In the genomic region with DNA sequence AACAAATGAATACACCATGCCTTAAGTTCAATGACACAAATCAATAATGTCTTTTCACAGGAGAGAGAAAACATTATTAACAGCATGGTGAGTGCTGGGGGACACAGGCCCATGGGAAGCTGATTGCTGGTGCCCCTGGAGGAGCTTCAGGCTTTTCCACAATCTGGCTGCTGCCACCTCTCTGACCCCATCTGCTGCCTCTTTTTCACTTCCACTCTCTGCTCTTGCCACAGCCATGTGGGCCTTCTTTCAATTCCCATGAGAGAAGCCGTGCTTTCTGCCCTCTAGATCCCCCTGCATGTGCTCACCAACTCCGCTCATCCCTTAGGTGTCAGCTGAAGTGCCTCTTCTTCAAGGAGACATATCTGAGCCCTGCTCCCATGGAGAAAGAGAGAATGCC, we compare ENCODE assay signal across 26 cellular contexts. TPM values are rescaled to one million over a fixed set of nuclear protein-coding genes. Genes with fewer than 3 reads are reported as not detected.
"Had no signal": no experiment of that assay in that cellular context is flagged by ENCODE, and none has a peak within 500 bp of the region (broad histone marks: within the 10 kb centered on the region; RNA-seq: fewer than 3 reads in every experiment).

No MANE protein-coding gene starts in this region.

- H3K27ac Mint-ChIP-seq: activated CD8-positive, alpha-beta T cell treated with anti-CD3 and anti-CD28 coated beads, Interleukin-2, amount 10 ng/mL, durations not matched to agents 7 days and 5 days; activated naive CD4-positive, alpha-beta T cell treated with anti-CD3 and anti-CD28 coated beads for 36 hours; activated naive CD8-positive, alpha-beta T cell treated with anti-CD3 and anti-CD28 coated beads for 36 hours; activated T-helper 1 cell treated with anti-CD3 and anti-CD28 coated beads, Interleukin-12 subunit alpha, Interleukin-12 subunit beta, Interleukin-2, Interleukin-4 antibody, amounts not matched to agents 30 ng/mL and 10 ng/mL and 1 ng/mL, durations not matched to agents 14 hours and 24 hours and 36 hours; T-helper 1 cell treated with Interleukin-12 subunit alpha and Interleukin-12 subunit beta and Interleukin-4 antibody, amounts not matched to agents 30 μg/mL and 1 μg/mL, for 36 hours; WTC11 had no signal

- H3K4me3 ChIP-seq: cardiac muscle cell, MG63, Peyer's patch had no signal

- H3K4me3 Mint-ChIP-seq: activated CD8-positive, alpha-beta T cell treated with anti-CD3 and anti-CD28 coated beads, Interleukin-2, amount 10 ng/mL, durations not matched to agents 7 days and 5 days; activated naive CD4-positive, alpha-beta T cell treated with anti-CD3 and anti-CD28 coated beads for 36 hours; activated naive CD8-positive, alpha-beta T cell treated with anti-CD3 and anti-CD28 coated beads for 36 hours; activated T-helper 1 cell treated with anti-CD3 and anti-CD28 coated beads, Interleukin-12 subunit alpha, Interleukin-12 subunit beta, Interleukin-2, Interleukin-4 antibody, amounts not matched to agents 30 ng/mL and 10 ng/mL and 1 ng/mL, durations not matched to agents 14 hours and 24 hours and 36 hours; T-helper 1 cell treated with Interleukin-12 subunit alpha and Interleukin-12 subunit beta and Interleukin-4 antibody, amounts not matched to agents 30 μg/mL and 1 μg/mL, for 36 hours; WTC11 had no signal

- H3K36me3 Mint-ChIP-seq: activated naive CD8-positive, alpha-beta T cell treated with anti-CD3 and anti-CD28 coated beads for 36 hours; WTC11 had no signal

- H3K9me3 Mint-ChIP-seq: activated naive CD4-positive, alpha-beta T cell treated with anti-CD3 and anti-CD28 coated beads for 36 hours; activated naive CD8-positive, alpha-beta T cell treated with anti-CD3 and anti-CD28 coated beads for 36 hours; activated T-helper 1 cell treated with anti-CD3 and anti-CD28 coated beads, Interleukin-12 subunit alpha, Interleukin-12 subunit beta, Interleukin-2, Interleukin-4 antibody, amounts not matched to agents 30 ng/mL and 10 ng/mL and 1 ng/mL, durations not matched to agents 14 hours and 24 hours and 36 hours; T-helper 1 cell treated with Interleukin-12 subunit alpha and Interleukin-12 subunit beta and Interleukin-4 antibody, amounts not matched to agents 30 μg/mL and 1 μg/mL, for 36 hours had no signal

- H3K27ac ChIP-seq: brain microvascular endothelial cell, cardiac muscle cell, Peyer's patch had no signal

- ATAC-seq: activated CD8-positive, alpha-beta T cell treated with anti-CD3 and anti-CD28 coated beads, Interleukin-2, amount 10 ng/mL, durations not matched to agents 7 days and 5 days; WTC11 had no signal

- DNase-seq: activated CD4-positive, alpha-beta T cell treated with anti-CD3 and anti-CD28 coated beads for 48 hours; activated CD4-positive, alpha-beta T cell treated with anti-CD3 and anti-CD28 coated beads, Interleukin-2, amount 50 U/mL, for 4 hours; activated CD4-positive, CD25-positive, alpha-beta regulatory T cell treated with anti-CD3 and anti-CD28 coated beads, Interleukin-2, amount 50 U/mL, for 72 hours; activated CD8-positive, alpha-beta memory T cell treated with anti-CD3 and anti-CD28 coated beads, Interleukin-2, amount 50 U/mL, for 48 hours; activated CD8-positive, alpha-beta T cell treated with anti-CD3 and anti-CD28 coated beads, Interleukin-2, amount 10 ng/mL, durations not matched to agents 7 days and 5 days; activated effector memory CD4-positive, alpha-beta T cell treated with anti-CD3 and anti-CD28 coated beads, Interleukin-2, amount 50 U/mL, for 16 hours; activated naive CD4-positive, alpha-beta T cell treated with anti-CD3 and anti-CD28 coated beads for 36 hours; activated naive CD8-positive, alpha-beta T cell treated with anti-CD3 and anti-CD28 coated beads for 36 hours; activated T-cell treated with anti-CD3 and anti-CD28 coated beads, Interleukin-2, amount 50 U/mL, for 1 hour; brain microvascular endothelial cell; MG63; NCI-H1105 treated with DMSO at 0.1 percent for 48 hours; NCI-H1436 treated with DMSO at 0.1 percent for 48 hours; NCI-H187; NCI-H2081; NCI-H226; NCI-H526 treated with DMSO at 0.1 percent for 48 hours; NCI-H82; NK-92 treated with Interleukin-12 subunit alpha and Interleukin-12 subunit beta, amount 100 ng/mL, for 24 hours; Peyer's patch; SHP77 treated with DMSO at 0.1 percent for 48 hours had no signal

- H3K4me1 ChIP-seq: Peyer's patch had no signal

- H3K4me1 Mint-ChIP-seq: activated naive CD8-positive, alpha-beta T cell treated with anti-CD3 and anti-CD28 coated beads for 36 hours; WTC11 had no signal

- H3K27me3 ChIP-seq: brain microvascular endothelial cell, MG63, Peyer's patch had no signal

- H3K9me3 ChIP-seq: Peyer's patch had no signal

- H3K36me3 ChIP-seq: brain microvascular endothelial cell, cardiac muscle cell, MG63, Peyer's patch had no signal

RNA-seq across cellular contexts. Expression of a gene that starts 21.0 kb away (rescaled TPM):
- total RNA-seq: activated CD8-positive, alpha-beta T cell treated with anti-CD3 and anti-CD28 coated beads, Interleukin-2, amount 10 ng/mL, durations not matched to agents 7 days and 5 days; activated naive CD4-positive, alpha-beta T cell treated with anti-CD3 and anti-CD28 coated beads for 36 hours; activated naive CD8-positive, alpha-beta T cell treated with anti-CD3 and anti-CD28 coated beads for 36 hours; activated T-helper 1 cell treated with anti-CD3 and anti-CD28 coated beads, Interleukin-12 subunit alpha, Interleukin-12 subunit beta, Interleukin-2, Interleukin-4 antibody, amounts not matched to agents 30 ng/mL and 10 ng/mL and 1 ng/mL, durations not matched to agents 14 hours and 24 hours and 36 hours; NCI-H460 had no signal
